In genomic region chr7:102390697-102391484, GRCh38 we compare ENCODE assay signal across 8 cellular contexts. TPM values are rescaled to one million over a fixed set of nuclear protein-coding genes. Genes with fewer than 3 reads are reported as not detected.
DNase-seq lines count a peak whose midpoint lies in the region; ATAC-seq and TF ChIP-seq lines count a peak whose summit lies in the region.

No MANE protein-coding gene starts in this region.

- peak; percentile 79 for ATAC-seq in activated CD8-positive, alpha-beta T cell treated with anti-CD3 and anti-CD28 coated beads, Interleukin-2, amount 10 ng/mL, durations not matched to agents 7 days and 5 days
- ATAC-seq in effector memory CD8-positive, alpha-beta T cell (replicated peaks), result peak; percentile 84
- ATAC-seq in GM18868 (IDR thresholded peaks at IDR 0.05; ENCODE audit: unreplicated experiment), result no peak

- no peak overlapping the region for H3K4me3 ChIP-seq in CD8-positive, alpha-beta memory T cell (ENCODE audit: low read length)
- H3K4me3 ChIP-seq in HEK293 (ENCODE audit: low read depth, low read length), result no peak overlapping the region

- peak; percentile 92 for TF ChIP-seq CTCF in HEK293 (tag by site-specific recombination; IDR thresholded peaks at IDR 0.05)

- H3K9me3 Mint-ChIP-seq in CD8-positive, alpha-beta memory T cell, result no peaks in the 10 kb centered on the region
- no peaks in the 10 kb centered on the region for H3K9me3 Mint-ChIP-seq in activated CD8-positive, alpha-beta T cell treated with anti-CD3 and anti-CD28 coated beads, Interleukin-2, amount 10 ng/mL, durations not matched to agents 7 days and 5 days (ENCODE audit: insufficient read depth)
- H3K9me3 Mint-ChIP-seq in effector memory CD8-positive, alpha-beta T cell, result no peaks in the 10 kb centered on the region

- peaks cover 5 to 6% (median 5%) of the 10 kb centered on the region in 3 donors for H3K4me1 Mint-ChIP-seq in CD8-positive, alpha-beta memory T cell
- peaks cover 5% of the 10 kb centered on the region for H3K4me1 Mint-ChIP-seq in activated CD8-positive, alpha-beta T cell treated with anti-CD3 and anti-CD28 coated beads, Interleukin-2, amount 10 ng/mL, durations not matched to agents 7 days and 5 days (ENCODE audit: low read depth)
- peaks cover 5% of the 10 kb centered on the region in 2 donors for H3K4me1 Mint-ChIP-seq in effector memory CD8-positive, alpha-beta T cell (ENCODE audit: low read depth in 2 of 2)

- peak; percentile 56 to 80 (median 60) for DNase-seq in CD8-positive, alpha-beta memory T cell
- DNase-seq in NCI-H82 (lab: John Stamatoyannopoulos, UW) (peak; percentile 92), mesenteric fat pad (ENCODE audit: low spot score) (peak; percentile 94)
- DNase-seq in activated CD8-positive, alpha-beta T cell treated with anti-CD3 and anti-CD28 coated beads, Interleukin-2, amount 10 ng/mL, durations not matched to agents 7 days and 5 days, result peak; percentile 77
- DNase-seq in effector memory CD8-positive, alpha-beta T cell, result peak; percentile 61 to 67 (median 66)
- peak; percentile 42 to 45 for DNase-seq in stimulated activated CD8-positive, alpha-beta memory T cell treated with anti-CD3 and anti-CD28 coated beads, Interleukin-2, amount 100 ng/mL, for 1 hour (ENCODE audit: low read depth in 2 of 2)

- H3K27ac ChIP-seq in CD8-positive, alpha-beta memory T cell (ENCODE audit: low read depth, low read length), result no peak overlapping the region
- no peak overlapping the region for H3K27ac ChIP-seq in HEK293 (ENCODE audit: extremely low read depth, low read depth, low read length)

- H3K36me3 Mint-ChIP-seq in CD8-positive, alpha-beta memory T cell, result peaks cover 0 to 26% (median 2%) of the 10 kb centered on the region in 3 donors
- H3K36me3 Mint-ChIP-seq in activated CD8-positive, alpha-beta T cell treated with anti-CD3 and anti-CD28 coated beads, Interleukin-2, amount 10 ng/mL, durations not matched to agents 7 days and 5 days (ENCODE audit: low read depth), result peaks cover 13% of the 10 kb centered on the region
- H3K36me3 Mint-ChIP-seq in effector memory CD8-positive, alpha-beta T cell (ENCODE audit: insufficient read depth), result peaks cover 17% of the 10 kb centered on the region

- no peak overlapping the region for H3K4me3 Mint-ChIP-seq in CD8-positive, alpha-beta memory T cell
- no peak overlapping the region for H3K4me3 Mint-ChIP-seq in activated CD8-positive, alpha-beta T cell treated with anti-CD3 and anti-CD28 coated beads, Interleukin-2, amount 10 ng/mL, durations not matched to agents 7 days and 5 days
- no peak overlapping the region for H3K4me3 Mint-ChIP-seq in effector memory CD8-positive, alpha-beta T cell

- no peaks in the 10 kb centered on the region for H3K27me3 ChIP-seq in CD8-positive, alpha-beta memory T cell (ENCODE audit: insufficient read depth, low read length, poor library complexity, severe bottlenecking)

- CTCF ChIA-PET in CD8-positive, alpha-beta memory T cell (lab: Charles Lee), result interaction anchor here (1.0 to 2.5 kb wide), 4 partner anchors 13 to 114 kb away, joined by 4 to 21 read pairs (median 7); no protein-coding TSS in a partner anchor
- CTCF ChIA-PET in HEK293 (lab: Yijun Ruan, JAX), result interaction anchor here (0.5 to 7.0 kb wide), 6 partner anchors 43 to 418 kb away, joined by 3 to 89 read pairs (median 3); no protein-coding TSS in a partner anchor
- CTCF ChIA-PET in activated CD8-positive, alpha-beta T cell treated with anti-CD3 and anti-CD28 coated beads, Interleukin-2, amount 10 ng/mL, durations not matched to agents 7 days and 5 days (lab: Charles Lee), result interaction anchor here (0.6 to 3.4 kb wide), 9 partner anchors 10 to 112 kb away, joined by 3 to 20 read pairs (median 4); no protein-coding TSS in a partner anchor

- H3K4me1 ChIP-seq in CD8-positive, alpha-beta memory T cell (ENCODE audit: insufficient read depth, low read length), result peaks cover 5% of the 10 kb centered on the region
- no peaks in the 10 kb centered on the region for H3K4me1 ChIP-seq in HEK293 (ENCODE audit: control insufficient read depth, insufficient read depth, low read length)

- H3K9me3 ChIP-seq in CD8-positive, alpha-beta memory T cell (ENCODE audit: low read length), result no peaks in the 10 kb centered on the region
- H3K9me3 ChIP-seq in HEK293 (ENCODE audit: control insufficient read depth, insufficient read depth, low read depth, low read length), result no peaks in the 10 kb centered on the region

- H3K36me3 ChIP-seq in CD8-positive, alpha-beta memory T cell (ENCODE audit: insufficient read depth, low read length), result no peaks in the 10 kb centered on the region
- H3K36me3 ChIP-seq in HEK293 (ENCODE audit: control insufficient read depth in 2 of 2, insufficient read depth in 1 of 2, low read length in 2 of 2), result peaks cover 14 to 22% of the 10 kb centered on the region in 2 experiments

- POLR2A ChIA-PET in CD8-positive, alpha-beta memory T cell (lab: Charles Lee), result no interaction called here
- POLR2A ChIA-PET in HEK293 (lab: Yijun Ruan, JAX), result no interaction called here
- POLR2A ChIA-PET in activated CD8-positive, alpha-beta T cell treated with anti-CD3 and anti-CD28 coated beads, Interleukin-2, amount 10 ng/mL, durations not matched to agents 7 days and 5 days (lab: Charles Lee), result no interaction called here

- H3K27me3 Mint-ChIP-seq in CD8-positive, alpha-beta memory T cell, result no peaks in the 10 kb centered on the region
- no peaks in the 10 kb centered on the region for H3K27me3 Mint-ChIP-seq in activated CD8-positive, alpha-beta T cell treated with anti-CD3 and anti-CD28 coated beads, Interleukin-2, amount 10 ng/mL, durations not matched to agents 7 days and 5 days (ENCODE audit: low read depth)
- no peaks in the 10 kb centered on the region for H3K27me3 Mint-ChIP-seq in effector memory CD8-positive, alpha-beta T cell

- H3K27ac Mint-ChIP-seq in CD8-positive, alpha-beta memory T cell, result no peak overlapping the region
- H3K27ac Mint-ChIP-seq in activated CD8-positive, alpha-beta T cell treated with anti-CD3 and anti-CD28 coated beads, Interleukin-2, amount 10 ng/mL, durations not matched to agents 7 days and 5 days, result no peak overlapping the region
- no peak overlapping the region for H3K27ac Mint-ChIP-seq in effector memory CD8-positive, alpha-beta T cell

TF ChIP-seq in HEK293, 187 proteins besides CTCF, POLR2A, EP300 and RAD21 (continues in another document):
- TF ChIP-seq ZNF623 (tag by site-specific recombination; IDR thresholded peaks at IDR 0.05) (peak; percentile 60), ZNF610 (tag by site-specific recombination; IDR thresholded peaks at IDR 0.05; ENCODE audit: borderline replicate concordance) (no peak), ZXDB (tag by site-specific recombination; IDR thresholded peaks at IDR 0.05) (0 out of 2 replicates have a peak, but pooled peaks have one; percentile 36), ZNF202 (tag by site-specific recombination; IDR thresholded peaks at IDR 0.05; ENCODE audit: borderline replicate concordance) (peak; percentile 74), ZNF266 (tag by site-specific recombination; IDR thresholded peaks at IDR 0.05; ENCODE audit: low read depth) (peak; percentile 47; the same call in 1 of the 2 replicates), IKZF3 (tag by site-specific recombination; IDR thresholded peaks at IDR 0.05) (peak; percentile 79), ZFP37 (tag by site-specific recombination; IDR thresholded peaks at IDR 0.05) (0 out of 2 replicates have a peak, but pooled peaks have one; percentile 37), ZNF768 (tag by site-specific recombination; IDR thresholded peaks at IDR 0.05) (no peak), ZNF558 (tag by site-specific recombination; IDR thresholded peaks at IDR 0.05) (0 out of 2 replicates have a peak, but pooled peaks have one; percentile 41), PRDM10 (tag by site-specific recombination; IDR thresholded peaks at IDR 0.05) (0 out of 2 replicates have a peak, but pooled peaks have one; percentile 43), ZNF664 (tag by site-specific recombination; IDR thresholded peaks at IDR 0.05) (peak; percentile 60), HOXA7 (CRISPR knock-in tag; IDR thresholded peaks at IDR 0.05; ENCODE audit: borderline replicate concordance) (no peak)

RNA-seq across cellular contexts. Expression of gene PRKRIP1, which starts 5.3 kb away (rescaled TPM):
- total RNA-seq in CD8-positive, alpha-beta memory T cell, result 10 to 100 TPM; 26.0 to 27.3 TPM
- polyA plus RNA-seq in CD8-positive, alpha-beta memory T cell, result 21.1 TPM
- 10 to 100 TPM; 26.8 to 28.1 TPM for total RNA-seq in activated CD8-positive, alpha-beta T cell treated with anti-CD3 and anti-CD28 coated beads, Interleukin-2, amount 10 ng/mL, durations not matched to agents 7 days and 5 days
- 19.3 TPM for total RNA-seq in mesenteric fat pad

RNA-seq across cellular contexts. Expression of gene SPDYE6, which starts 34.6 kb away (rescaled TPM):
- not detected for total RNA-seq in CD8-positive, alpha-beta memory T cell
- 0.89 TPM for polyA plus RNA-seq in CD8-positive, alpha-beta memory T cell
- total RNA-seq in activated CD8-positive, alpha-beta T cell treated with anti-CD3 and anti-CD28 coated beads, Interleukin-2, amount 10 ng/mL, durations not matched to agents 7 days and 5 days, result not detected
- total RNA-seq in mesenteric fat pad, result not detected

RNA-seq across cellular contexts. Expression of gene ORAI2, which starts 42.5 kb away (rescaled TPM):
- total RNA-seq in CD8-positive, alpha-beta memory T cell, result 10 to 100 TPM; 66.9 to 68.9 TPM
- polyA plus RNA-seq in CD8-positive, alpha-beta memory T cell, result 47.7 TPM
- 10 to 100 TPM; 72.5 to 72.8 TPM for total RNA-seq in activated CD8-positive, alpha-beta T cell treated with anti-CD3 and anti-CD28 coated beads, Interleukin-2, amount 10 ng/mL, durations not matched to agents 7 days and 5 days
- 33.7 TPM for total RNA-seq in mesenteric fat pad

Comparison
In these comparisons a context has a peak if more than half of its experiments do, and no peak if none do; other contexts are left out.
1. DNase-seq: peak in every context shown above with its lines; median percentile 94 in mesenteric fat pad; 92 in NCI-H82; 77 in activated CD8-positive, alpha-beta T cell treated with anti-CD3 and anti-CD28 coated beads, Interleukin-2, amount 10 ng/mL, durations not matched to agents 7 days and 5 days; 66 in effector memory CD8-positive, alpha-beta T cell; 60 in CD8-positive, alpha-beta memory T cell; 44 in stimulated activated CD8-positive, alpha-beta memory T cell treated with anti-CD3 and anti-CD28 coated beads, Interleukin-2, amount 100 ng/mL, for 1 hour.